ENCODE assay signal across 18 cellular contexts in the genomic region with DNA sequence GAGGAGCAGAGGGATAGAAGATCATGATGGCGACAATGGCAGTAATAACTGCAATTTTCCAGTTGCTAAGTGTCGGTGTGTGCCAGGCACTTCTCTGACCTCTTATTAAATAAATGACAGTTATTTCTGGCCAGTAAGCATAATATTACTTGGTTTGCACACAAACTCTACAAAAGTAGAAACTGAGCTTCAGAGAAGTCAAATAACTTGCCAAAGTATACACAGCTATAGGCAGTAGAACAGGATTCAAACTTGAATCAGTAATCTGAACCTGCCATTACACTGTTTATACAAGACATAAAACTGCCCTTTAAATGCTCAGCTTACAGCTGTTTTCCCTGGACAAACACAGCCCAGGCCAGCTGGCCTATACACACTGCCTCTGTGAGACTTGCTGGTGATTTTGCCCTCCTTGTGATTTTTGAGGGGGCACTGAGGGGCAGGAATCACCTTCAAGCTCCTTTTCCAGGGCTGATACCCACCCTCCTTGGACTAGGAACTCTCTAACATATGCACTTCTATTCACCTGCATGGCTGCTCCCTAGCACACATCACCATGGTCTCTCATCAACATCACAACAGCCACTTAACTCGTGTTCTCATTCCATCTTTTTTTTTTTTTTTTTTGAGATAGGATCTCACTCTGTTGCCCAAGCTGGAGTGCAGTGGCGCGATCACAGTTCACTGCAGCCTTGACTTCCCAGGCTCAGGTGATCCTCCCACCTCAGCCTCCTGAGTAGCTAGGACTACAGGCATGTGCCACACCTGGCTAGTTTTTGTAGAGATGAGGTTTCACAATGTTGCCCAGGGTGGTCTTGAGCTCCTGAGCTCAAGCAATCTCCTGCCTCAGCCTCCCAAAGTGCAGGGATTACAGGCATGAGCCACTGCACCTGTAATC.
A peak's percentile ranks its signal among the peaks of the same experiment; 100 is the strongest.
DNase-seq lines count a peak whose midpoint lies in the region; ATAC-seq, FAIRE-seq and TF ChIP-seq lines count a peak whose summit lies in the region.
"Had no signal": no experiment of that assay in that cellular context is flagged by ENCODE, and none has a peak within 500 bp of the region (broad histone marks: within the 10 kb centered on the region; RNA-seq: fewer than 3 reads in every experiment).

No MANE protein-coding gene starts in this region.

- peak overlapping the region; percentile 94 for H2BK20ac ChIP-seq in IMR-90 (ENCODE audit: low read depth, low read length)

- peak overlapping the region; percentile 47; the same call in 1 of the 2 replicates for H3K23ac ChIP-seq in IMR-90 (ENCODE audit: low read depth, low read length)

- H3K4ac ChIP-seq in IMR-90 (ENCODE audit: low read depth, low read length) = peak overlapping the region; percentile 91

- intact Hi-C loops in IMR-90 (cut with micrococcal nuclease) = no loop called here
- intact Hi-C loops in adrenal gland (cut with DNase I) = loop anchor here in 1 of 2 donors (10.0 kb wide), 1 partner anchor 63 kb away; no protein-coding TSS in a partner anchor
- intact Hi-C loops in pancreas (cut with DNase I) = no loop called here
- intact Hi-C loops in right cardiac atrium (cut with DNase I) = no loop called here

- peak overlapping the region; percentile 45; the same call in 1 of the 2 replicates for H3K14ac ChIP-seq in IMR-90 (replicated peaks; ENCODE audit: low read depth, low read length)

- peak overlapping the region; percentile 21; the same call in 1 of the 2 replicates for H3K4me2 ChIP-seq in IMR-90 (ENCODE audit: low read depth, low read length)

- in situ Hi-C loops in IMR-90 (cut with MboI; ENCODE audit: low sequenced_read_pairs) = no loop called here

- peak overlapping the region; percentile 64; the same call in 1 of the 2 replicates for H3K56ac ChIP-seq in IMR-90 (ENCODE audit: extremely low read depth, insufficient read depth, low read length)

- DNase-seq in IMR-90 = peak; percentile 59
- peak; percentile 72 for DNase-seq in NCI-H2196 treated with DMSO at 0.1 percent for 48 hours (lab: John Stamatoyannopoulos, UW; ENCODE audit: unreplicated experiment)
- peak in 2 of 7 donors; percentile 10 to 36 for DNase-seq in adrenal gland
- peak in 1 of 6 donors; percentile 25 for DNase-seq in pancreas
- DNase-seq in activated effector memory CD4-positive, alpha-beta T cell treated with Interleukin-2 at 50 U/mL for 16 hours = no peak
- no peak for DNase-seq in kidney glomerular epithelial cell (lab: John Stamatoyannopoulos, UW)
- no peak for DNase-seq in right cardiac atrium
- DNase-seq in activated CD4-positive, CD25-positive, alpha-beta regulatory T cell treated with anti-CD3 and anti-CD28 coated beads, Interleukin-2, amount 50 U/mL, for 72 hours = no peak
- DNase-seq: activated T-cell treated with anti-CD3 and anti-CD28 coated beads, Interleukin-2, amount 50 U/mL, for 24 hours; CD4-positive, CD25-positive, alpha-beta regulatory T cell; GDM1; GOT3; left ventricle myocardium inferior; natural killer cell; NCI-H187 had no signal

- WGBS in IMR-90 (ENCODE audit: extremely low coverage in 2 of 2, insufficient read length in 1 of 2), 2 experiments = no CpG with 5 or more reads among the region's 5 CpGs
- WGBS in adrenal gland, 4 donors = 30 to 43% (median 39%) methylated on average over 5 of the region's 5 CpGs
- 44 to 48% methylated on average over 5 of the region's 5 CpGs for WGBS in pancreas, 2 donors
- WGBS in right cardiac atrium = 74% methylated on average over 5 of the region's 5 CpGs

- H3K9me1 ChIP-seq in IMR-90 (ENCODE audit: insufficient read depth, low read length) = peaks cover 24% of the 10 kb centered on the region

- BruUV-seq in IMR-90 (replicated peaks; lab: Mats Ljungman, UMichigan) = no TSS peak

- peak; percentile 79 for ATAC-seq in IMR-90 (ENCODE audit: low read depth)
- ATAC-seq in pancreas = peak; percentile 84 to 93 (median 92)
- ATAC-seq in right cardiac atrium = no peak
- ATAC-seq: esophagus mucosa, K562, natural killer cell had no signal

- H3K9me3 ChIP-seq in IMR-90 (ENCODE audit: control insufficient read depth, insufficient read depth, low read length) (no peaks in the 10 kb centered on the region), adrenal gland (replicated peaks in 1 of 3) (no peaks in the 10 kb centered on the region), pancreas (no peaks in the 10 kb centered on the region), right cardiac atrium (ENCODE audit: control insufficient read depth, low read length) (no peaks in the 10 kb centered on the region)
- H3K9me3 ChIP-seq: left ventricle myocardium inferior had no signal

- CTCF ChIA-PET in IMR-90 (lab: Yijun Ruan, JAX) = interaction anchor here (0.5 kb wide), 1 partner anchor 192 kb away, joined by 4 read pairs; no protein-coding TSS in a partner anchor

- H2BK15ac ChIP-seq in IMR-90 (ENCODE audit: low read depth, low read length) = peak overlapping the region; percentile 88; the same call in 1 of the 3 replicates

- H2BK120ac ChIP-seq in IMR-90 (ENCODE audit: low read depth, low read length) = peak overlapping the region; percentile 84

- no peak for TF ChIP-seq RAD21 in IMR-90 (IDR thresholded peaks at IDR 0.05; ENCODE audit: low read length)

- no peak for FAIRE-seq in pancreas (lab: Jason Lieb, UNC)
- FAIRE-seq: K562 had no signal

- dilution Hi-C loops in IMR-90 (cut with HindIII; ENCODE audit: low sequenced_read_pairs, unreplicated experiment) = no loop called here

- TF ChIP-seq CTCF in IMR-90 (conservative IDR thresholded peaks at IDR 0.05; ENCODE audit: low read depth, low read length) = no peak
- TF ChIP-seq CTCF in adrenal gland (IDR thresholded peaks at IDR 0.05) = no peak
- TF ChIP-seq CTCF in pancreas (IDR thresholded peaks at IDR 0.05) = no peak

- TF ChIP-seq POLR2A in IMR-90 (IDR thresholded peaks at IDR 0.05; ENCODE audit: low read depth, low read length) = no peak
- TF ChIP-seq POLR2A in adrenal gland (IDR thresholded peaks at IDR 0.05) = no peak

- H3K4me1 ChIP-seq in IMR-90 (ENCODE audit: control insufficient read depth, insufficient read depth, low read length) = peaks cover 37% of the 10 kb centered on the region
- H3K4me1 ChIP-seq in adrenal gland (replicated peaks in 1 of 2) = peaks cover 15 to 50% of the 10 kb centered on the region in 2 donors
- peaks cover 0 to 7% (median 0%) of the 10 kb centered on the region in 3 donors for H3K4me1 ChIP-seq in pancreas
- peaks cover 8% of the 10 kb centered on the region for H3K4me1 ChIP-seq in right cardiac atrium (ENCODE audit: control insufficient read depth, insufficient read depth, low read length)

- H3K79me1 ChIP-seq in IMR-90 (ENCODE audit: low read depth in 1 of 2, low read length in 2 of 2) = peaks cover 20 to 67% of the 10 kb centered on the region in 2 experiments

- no peaks in the 10 kb centered on the region for H4K20me1 ChIP-seq in IMR-90 (ENCODE audit: insufficient read depth, low read length)

- peak overlapping the region; percentile 9 for H2BK5ac ChIP-seq in IMR-90 (ENCODE audit: low read depth, low read length, poor library complexity, severe bottlenecking)

- peak overlapping the region; percentile 93; the same call in 1 of the 2 replicates for H2AK5ac ChIP-seq in IMR-90 (ENCODE audit: low read depth, low read length)

- H3K27me3 ChIP-seq in IMR-90 (ENCODE audit: control insufficient read depth, insufficient read depth, low read length) = no peaks in the 10 kb centered on the region
- no peaks in the 10 kb centered on the region for H3K27me3 ChIP-seq in adrenal gland
- H3K27me3 ChIP-seq in pancreas = no peaks in the 10 kb centered on the region
- H3K27me3 ChIP-seq in right cardiac atrium (ENCODE audit: control insufficient read depth, insufficient read depth) = no peaks in the 10 kb centered on the region

- H3K36me3 ChIP-seq in IMR-90 (ENCODE audit: control insufficient read depth, insufficient read depth, low read length) (no peaks in the 10 kb centered on the region), adrenal gland (replicated peaks in 1 of 2) (no peaks in the 10 kb centered on the region), pancreas (no peaks in the 10 kb centered on the region)
- H3K36me3 ChIP-seq: left ventricle myocardium inferior had no signal

- peak overlapping the region; percentile 56 to 92; a peak in 2 of 4 replicates for H4K8ac ChIP-seq in IMR-90 (ENCODE audit: low read depth in 2 of 2, low read length in 2 of 2)

- POLR2A ChIA-PET in IMR-90 (lab: Charles Lee; ENCODE audit: unreplicated experiment) = no interaction called here

- H4K5ac ChIP-seq in IMR-90 (ENCODE audit: low read depth, low read length) = peak overlapping the region; percentile 55

- H2AFZ ChIP-seq in IMR-90 (replicated peaks; ENCODE audit: low read length, poor library complexity) = no peak overlapping the region

- H4K91ac ChIP-seq in IMR-90 (ENCODE audit: insufficient read depth, low read depth, low read length) = peak overlapping the region; percentile 88

- H2AK9ac ChIP-seq in IMR-90 (replicated peaks; ENCODE audit: low read depth, low read length, poor library complexity) = no peak overlapping the region

- H3K4me3 ChIP-seq in IMR-90 (ENCODE audit: insufficient read depth, low read depth, low read length) = no peak overlapping the region
- peak overlapping the region in 1 of 4 donors; percentile 13 for H3K4me3 ChIP-seq in adrenal gland
- H3K4me3 ChIP-seq in pancreas = no peak overlapping the region
- no peak overlapping the region for H3K4me3 ChIP-seq in right cardiac atrium (ENCODE audit: low read length)
- H3K4me3 ChIP-seq: coronary artery, K562, left ventricle myocardium inferior had no signal

- peak overlapping the region; percentile 98; the same call in 1 of the 2 replicates for H3K27ac ChIP-seq in IMR-90 (ENCODE audit: insufficient read depth, low read length)
- peak overlapping the region; percentile 47 to 91 (median 82) for H3K27ac ChIP-seq in adrenal gland
- no peak overlapping the region for H3K27ac ChIP-seq in pancreas
- no peak overlapping the region for H3K27ac ChIP-seq in right cardiac atrium (ENCODE audit: low read length)
- H3K27ac ChIP-seq: coronary artery, left ventricle myocardium inferior had no signal

- H3K9ac ChIP-seq in IMR-90 (ENCODE audit: low read depth, low read length) = peak overlapping the region; percentile 17; the same call in 1 of the 2 replicates

- H3K18ac ChIP-seq in IMR-90 (ENCODE audit: low read depth, low read length) = peak overlapping the region; percentile 83

TF ChIP-seq in IMR-90, 13 proteins besides CTCF, POLR2A, EP300 and RAD21 (continues in another document):
- TF ChIP-seq CHD1 (IDR thresholded peaks at IDR 0.05; ENCODE audit: low read depth, low read length) (no peak), MXI1 (IDR thresholded peaks at IDR 0.05; ENCODE audit: borderline replicate concordance, low read depth, low read length) (no peak), RCOR1 (IDR thresholded peaks at IDR 0.05; ENCODE audit: insufficient replicate concordance, low read length) (no peak), SMC3 (IDR thresholded peaks at IDR 0.05; ENCODE audit: low read depth, low read length) (no peak)
- TF ChIP-seq, protein P1, sequence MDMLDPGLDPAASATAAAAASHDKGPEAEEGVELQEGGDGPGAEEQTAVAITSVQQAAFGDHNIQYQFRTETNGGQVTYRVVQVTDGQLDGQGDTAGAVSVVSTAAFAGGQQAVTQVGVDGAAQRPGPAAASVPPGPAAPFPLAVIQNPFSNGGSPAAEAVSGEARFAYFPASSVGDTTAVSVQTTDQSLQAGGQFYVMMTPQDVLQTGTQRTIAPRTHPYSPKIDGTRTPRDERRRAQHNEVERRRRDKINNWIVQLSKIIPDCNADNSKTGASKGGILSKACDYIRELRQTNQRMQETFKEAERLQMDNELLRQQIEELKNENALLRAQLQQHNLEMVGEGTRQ (IDR thresholded peaks at IDR 0.05; ENCODE audit: low read depth, low read length) = no peak

Comparison
In these comparisons a context has a peak if more than half of its experiments do, and no peak if none do; other contexts are left out.
1. ATAC-seq: peak in IMR-90 (single experiment) and pancreas (4 of 4); none in right cardiac atrium (0 of 2).
2. DNase-seq: peak in IMR-90 (single experiment) and NCI-H2196 treated with DMSO at 0.1 percent for 48 hours (single experiment); none in activated effector memory CD4-positive, alpha-beta T cell treated with Interleukin-2 at 50 U/mL for 16 hours (single experiment), kidney glomerular epithelial cell (single experiment), right cardiac atrium (0 of 3) and activated CD4-positive, CD25-positive, alpha-beta regulatory T cell treated with anti-CD3 and anti-CD28 coated beads, Interleukin-2, amount 50 U/mL, for 72 hours (single experiment).
3. H3K27ac ChIP-seq: peak in IMR-90 (single experiment) and adrenal gland (5 of 5); none in pancreas (0 of 4) and right cardiac atrium (single experiment).